23 cellular contexts compared by ENCODE assay signal in the genomic region with DNA sequence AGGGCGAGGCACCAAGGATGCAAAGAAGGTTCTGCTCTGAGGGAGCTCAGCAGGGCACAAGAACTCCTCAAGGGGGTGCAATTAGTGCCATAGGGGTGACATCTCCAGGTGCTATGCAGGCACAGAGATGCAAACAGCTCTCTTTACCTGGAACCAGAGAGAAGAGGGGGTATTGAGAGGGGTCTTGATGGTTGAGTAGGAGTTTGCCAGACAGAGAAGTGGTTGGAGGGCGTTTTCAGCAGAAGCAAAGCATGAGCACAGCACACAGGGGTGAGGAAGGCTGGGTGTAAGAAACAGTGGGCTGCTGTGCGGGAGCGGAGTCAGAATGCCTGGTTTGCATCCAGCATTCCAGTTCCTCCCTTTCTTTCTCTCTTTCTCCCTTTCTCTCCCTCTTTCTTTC.
A peak's percentile ranks its signal among the peaks of the same experiment; 100 is the strongest.
DNase-seq lines count a peak whose midpoint lies in the region; ATAC-seq and TF ChIP-seq lines count a peak whose summit lies in the region.
"Had no signal": no experiment of that assay in that cellular context is flagged by ENCODE, and none has a peak within 500 bp of the region (broad histone marks: within the 10 kb centered on the region; RNA-seq: fewer than 3 reads in every experiment).

No MANE protein-coding gene starts in this region.

- H3K9me3 ChIP-seq in HEK293 (ENCODE audit: control insufficient read depth, insufficient read depth, low read depth, low read length) = no peaks in the 10 kb centered on the region
- H3K9me3 ChIP-seq: Peyer's patch had no signal

- in situ Hi-C loops in ACHN (cut with HindIII; ENCODE audit: low pct_ligation_motif_present, low pct_unique_long_range_greater_than_20kb, low sequenced_read_pairs) = no loop called here

- no CpG with 5 or more reads among the region's 4 CpGs for WGBS in mesendoderm (ENCODE audit: extremely low coverage, insufficient coverage, low lambda C conversion rate)

- ATAC-seq in WTC11 = no peak
- no peak for ATAC-seq in HG02970 (IDR thresholded peaks at IDR 0.05; ENCODE audit: low FRiP score, unreplicated experiment)
- ATAC-seq: GM23338, HCT116, K562, T-cell had no signal

- TF ChIP-seq CTCF in HEK293 (tag by site-specific recombination; IDR thresholded peaks at IDR 0.05) (no peak), WTC11 (IDR thresholded peaks at IDR 0.05) (no peak)

- H3K18ac ChIP-seq in mesendoderm (ENCODE audit: low read length) = no peak overlapping the region

- peaks cover 15% of the 10 kb centered on the region for H3K4me1 Mint-ChIP-seq in WTC11
- H3K4me1 Mint-ChIP-seq: T-cell had no signal

- H4K8ac ChIP-seq in mesendoderm (ENCODE audit: low read depth, low read length) = no peak overlapping the region

- no peaks in the 10 kb centered on the region for H3K79me2 ChIP-seq in mesendoderm (ENCODE audit: control insufficient read depth, insufficient read depth, low read length)

- H2BK120ac ChIP-seq in mesendoderm (ENCODE audit: low read depth, low read length) = no peak overlapping the region

- no peak overlapping the region for H3K4me2 ChIP-seq in mesendoderm (ENCODE audit: low read length)
- H3K4me2 ChIP-seq: GM23338 had no signal

- H3K4me3 ChIP-seq in HEK293 (ENCODE audit: low read depth, low read length) = no peak overlapping the region
- no peak overlapping the region for H3K4me3 ChIP-seq in mesendoderm (ENCODE audit: low read length)
- H3K4me3 ChIP-seq in H7 (ENCODE audit: insufficient read depth, low read depth, low read length) = no peak overlapping the region
- H3K4me3 ChIP-seq: GM23338, K562, Peyer's patch had no signal

- H2BK15ac ChIP-seq in mesendoderm (replicated peaks; ENCODE audit: low read depth) = no peak overlapping the region

- H3K9me3 Mint-ChIP-seq in WTC11 = 0 out of 2 replicates have a peak, but pooled peaks cover 3% of the 10 kb centered on the region
- H3K9me3 Mint-ChIP-seq: CD4-positive, alpha-beta T cell; GM23338; T-cell had no signal

- peak overlapping the region; percentile 68 for H3K56ac ChIP-seq in mesendoderm (ENCODE audit: low read length)

- H3K9ac ChIP-seq in mesendoderm (ENCODE audit: low read length) = no peak overlapping the region

- peak overlapping the region; percentile 47 for H2BK5ac ChIP-seq in mesendoderm (ENCODE audit: low read length)

- H3K27me3 ChIP-seq in mesendoderm (ENCODE audit: insufficient read depth, low read length, poor library complexity) = no peaks in the 10 kb centered on the region
- no peaks in the 10 kb centered on the region for H3K27me3 ChIP-seq in H7 (ENCODE audit: control insufficient read depth, insufficient read depth, low read length)
- H3K27me3 ChIP-seq: Peyer's patch had no signal

- no peak overlapping the region for H3K27ac Mint-ChIP-seq in WTC11
- H3K27ac Mint-ChIP-seq: CD4-positive, alpha-beta T cell; GM23338; T-cell had no signal

- H2AK5ac ChIP-seq in mesendoderm (ENCODE audit: low read length) = peak overlapping the region; percentile 96

- no peaks in the 10 kb centered on the region for H3K4me1 ChIP-seq in HEK293 (ENCODE audit: control insufficient read depth, insufficient read depth, low read length)
- peaks cover 12% of the 10 kb centered on the region for H3K4me1 ChIP-seq in mesendoderm (ENCODE audit: control insufficient read depth, low read depth, low read length)
- H3K4me1 ChIP-seq: Peyer's patch had no signal

- no peak overlapping the region for H4K5ac ChIP-seq in mesendoderm (ENCODE audit: low read length)

- no peaks in the 10 kb centered on the region for H3K36me3 Mint-ChIP-seq in WTC11
- H3K36me3 Mint-ChIP-seq: T-cell had no signal

- peak overlapping the region; percentile 15 for H3K23ac ChIP-seq in mesendoderm (ENCODE audit: low read length)

- CTCF ChIA-PET in HEK293 (lab: Yijun Ruan, JAX) = interaction anchor here (0.7 kb wide), 2 partner anchors 17 to 116 kb away, joined by 3 to 4 read pairs; no protein-coding TSS in a partner anchor
- CTCF ChIA-PET in WTC11 (lab: Charles Lee) = interaction anchor here (0.7 to 2.4 kb wide), 2 partner anchors 11 to 15 kb away, joined by 4 to 5 read pairs; no protein-coding TSS in a partner anchor

- H3K79me1 ChIP-seq in mesendoderm (ENCODE audit: low read length) = no peaks in the 10 kb centered on the region

- no peaks in the 10 kb centered on the region for H3K27me3 Mint-ChIP-seq in WTC11 (ENCODE audit: low read depth)

- H3K4me3 Mint-ChIP-seq in WTC11 = no peak overlapping the region
- H3K4me3 Mint-ChIP-seq: CD4-positive, alpha-beta T cell; GM23338; T-cell had no signal

- DNase-seq in ACHN (peak; percentile 19), WTC11 (ENCODE audit: low spot score) (no peak), mesendoderm (no peak), NCI-H2081 treated with DMSO at 0.1 percent for 48 hours (lab: John Stamatoyannopoulos, UW) (no peak), H7 (no peak)
- DNase-seq: 8988T; CD4-positive, alpha-beta T cell; Kasumi-1; MV-4-11; NCI-H1105 treated with DMSO at 0.1 percent for 48 hours; NCI-H146; NCI-H1930; NCI-H446; NCI-H524 treated with DMSO at 0.1 percent for 48 hours; NCI-H774; OCI-M1; Peyer's patch; T-cell had no signal

- no peak overlapping the region for H3K27ac ChIP-seq in HEK293 (ENCODE audit: extremely low read depth, low read depth, low read length)
- no peak overlapping the region for H3K27ac ChIP-seq in mesendoderm (ENCODE audit: low read depth, low read length)
- H3K27ac ChIP-seq: Peyer's patch had no signal

- POLR2A ChIA-PET in HEK293 (lab: Yijun Ruan, JAX) (interaction anchor here (0.6 to 0.7 kb wide), 2 partner anchors 93 to 94 kb away, joined by 3 read pairs; partner anchors contain the start of gene AATF), WTC11 (lab: Charles Lee) (no interaction called here)

- no peaks in the 10 kb centered on the region for H3K36me3 ChIP-seq in HEK293 (ENCODE audit: control insufficient read depth in 2 of 2, insufficient read depth in 1 of 2, low read length in 2 of 2)
- no peaks in the 10 kb centered on the region for H3K36me3 ChIP-seq in mesendoderm (ENCODE audit: control insufficient read depth, insufficient read depth, low read length)
- H3K36me3 ChIP-seq in H7 (replicated peaks; ENCODE audit: control insufficient read depth, insufficient read depth, low read length) = no peaks in the 10 kb centered on the region
- H3K36me3 ChIP-seq: Peyer's patch had no signal

- no peak overlapping the region for H3K4ac ChIP-seq in mesendoderm (ENCODE audit: low read depth, low read length)

TF ChIP-seq in HEK293, 187 proteins besides CTCF, POLR2A, EP300 and RAD21 (continues in another document):
- TF ChIP-seq ZNF530 (tag by site-specific recombination; IDR thresholded peaks at IDR 0.05; ENCODE audit: low read depth) = no peak
- no peak for TF ChIP-seq MZF1 (tag by site-specific recombination; IDR thresholded peaks at IDR 0.05; ENCODE audit: borderline replicate concordance)
- no peak for TF ChIP-seq KLF10 (tag by site-specific recombination; IDR thresholded peaks at IDR 0.05)
- TF ChIP-seq IKZF3 (tag by site-specific recombination; IDR thresholded peaks at IDR 0.05) = no peak
- TF ChIP-seq ZNF138 (tag by site-specific recombination; IDR thresholded peaks at IDR 0.05; ENCODE audit: borderline replicate concordance) = no peak
- no peak for TF ChIP-seq ZNF501 (tag by site-specific recombination; IDR thresholded peaks at IDR 0.05)

TF ChIP-seq in WTC11, 78 proteins besides CTCF, POLR2A, EP300 and RAD21:
- no peak for TF ChIP-seq ZBTB21 (CRISPR knock-in tag; IDR thresholded peaks at IDR 0.05; ENCODE audit: borderline replicate concordance)
- TF ChIP-seq, protein P1, sequence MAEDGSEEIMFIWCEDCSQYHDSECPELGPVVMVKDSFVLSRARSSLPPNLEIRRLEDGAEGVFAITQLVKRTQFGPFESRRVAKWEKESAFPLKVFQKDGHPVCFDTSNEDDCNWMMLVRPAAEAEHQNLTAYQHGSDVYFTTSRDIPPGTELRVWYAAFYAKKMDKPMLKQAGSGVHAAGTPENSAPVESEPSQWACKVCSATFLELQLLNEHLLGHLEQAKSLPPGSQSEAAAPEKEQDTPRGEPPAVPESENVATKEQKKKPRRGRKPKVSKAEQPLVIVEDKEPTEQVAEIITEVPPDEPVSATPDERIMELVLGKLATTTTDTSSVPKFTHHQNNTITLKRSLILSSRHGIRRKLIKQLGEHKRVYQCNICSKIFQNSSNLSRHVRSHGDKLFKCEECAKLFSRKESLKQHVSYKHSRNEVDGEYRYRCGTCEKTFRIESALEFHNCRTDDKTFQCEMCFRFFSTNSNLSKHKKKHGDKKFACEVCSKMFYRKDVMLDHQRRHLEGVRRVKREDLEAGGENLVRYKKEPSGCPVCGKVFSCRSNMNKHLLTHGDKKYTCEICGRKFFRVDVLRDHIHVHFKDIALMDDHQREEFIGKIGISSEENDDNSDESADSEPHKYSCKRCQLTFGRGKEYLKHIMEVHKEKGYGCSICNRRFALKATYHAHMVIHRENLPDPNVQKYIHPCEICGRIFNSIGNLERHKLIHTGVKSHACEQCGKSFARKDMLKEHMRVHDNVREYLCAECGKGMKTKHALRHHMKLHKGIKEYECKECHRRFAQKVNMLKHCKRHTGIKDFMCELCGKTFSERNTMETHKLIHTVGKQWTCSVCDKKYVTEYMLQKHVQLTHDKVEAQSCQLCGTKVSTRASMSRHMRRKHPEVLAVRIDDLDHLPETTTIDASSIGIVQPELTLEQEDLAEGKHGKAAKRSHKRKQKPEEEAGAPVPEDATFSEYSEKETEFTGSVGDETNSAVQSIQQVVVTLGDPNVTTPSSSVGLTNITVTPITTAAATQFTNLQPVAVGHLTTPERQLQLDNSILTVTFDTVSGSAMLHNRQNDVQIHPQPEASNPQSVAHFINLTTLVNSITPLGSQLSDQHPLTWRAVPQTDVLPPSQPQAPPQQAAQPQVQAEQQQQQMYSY (CRISPR knock-in tag; IDR thresholded peaks at IDR 0.05) = peak; percentile 53; the same call in 1 of the 2 replicates
- TF ChIP-seq, protein P2, sequence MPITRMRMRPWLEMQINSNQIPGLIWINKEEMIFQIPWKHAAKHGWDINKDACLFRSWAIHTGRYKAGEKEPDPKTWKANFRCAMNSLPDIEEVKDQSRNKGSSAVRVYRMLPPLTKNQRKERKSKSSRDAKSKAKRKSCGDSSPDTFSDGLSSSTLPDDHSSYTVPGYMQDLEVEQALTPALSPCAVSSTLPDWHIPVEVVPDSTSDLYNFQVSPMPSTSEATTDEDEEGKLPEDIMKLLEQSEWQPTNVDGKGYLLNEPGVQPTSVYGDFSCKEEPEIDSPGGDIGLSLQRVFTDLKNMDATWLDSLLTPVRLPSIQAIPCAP (CRISPR knock-in tag; IDR thresholded peaks at IDR 0.05) = no peak
- TF ChIP-seq ZNF317 (CRISPR knock-in tag; IDR thresholded peaks at IDR 0.05; ENCODE audit: borderline replicate concordance, low read depth) = no peak
